In the genomic region with DNA sequence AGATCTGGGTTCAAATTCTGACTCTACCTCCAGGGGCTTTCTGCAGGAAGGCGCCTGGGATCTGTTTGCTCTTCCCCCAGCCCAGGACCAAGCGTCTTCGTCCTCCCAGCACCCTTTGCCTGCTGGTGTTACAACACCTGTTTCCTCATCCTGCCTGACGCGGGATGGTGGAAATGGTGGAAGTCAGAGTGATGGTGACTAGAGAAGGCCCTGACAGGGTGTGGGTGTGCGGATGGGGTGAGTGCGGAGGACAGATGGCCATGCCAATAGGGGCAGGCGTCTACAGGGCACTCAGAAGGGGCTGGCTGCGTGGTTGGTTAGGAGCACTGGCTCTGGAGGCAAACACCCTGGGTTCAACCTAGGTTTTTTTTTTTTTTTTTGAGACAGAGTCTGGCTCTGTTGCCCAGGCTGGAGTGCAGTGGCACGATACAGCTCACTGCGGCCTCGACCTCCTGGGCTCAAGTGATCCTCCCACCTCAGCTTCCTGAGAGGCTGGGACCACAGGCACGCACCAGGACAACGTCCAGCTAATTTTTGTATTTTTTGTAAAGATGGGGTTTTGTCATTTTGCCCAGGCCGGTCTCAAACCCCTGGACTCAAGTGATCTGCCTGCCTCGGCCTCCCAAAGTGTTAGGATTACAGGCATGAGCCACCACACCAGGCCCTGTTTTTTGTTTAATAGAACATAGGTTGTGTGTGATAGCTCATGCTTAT, we compare ENCODE assay signal across 8 cellular contexts. TPM values are rescaled to one million over a fixed set of nuclear protein-coding genes. Genes with fewer than 3 reads are reported as not detected.
DNase-seq lines count a peak whose midpoint lies in the region; ATAC-seq and TF ChIP-seq lines count a peak whose summit lies in the region.

No MANE protein-coding gene starts in this region.

- H3K36me3 Mint-ChIP-seq in CD8-positive, alpha-beta T cell: peaks cover 30% of the 10 kb centered on the region
- no peaks in the 10 kb centered on the region for H3K36me3 Mint-ChIP-seq in neural crest cell (ENCODE audit: low read depth)

- no peaks in the 10 kb centered on the region for H3K27me3 Mint-ChIP-seq in CD8-positive, alpha-beta T cell (ENCODE audit: low read depth)
- peaks cover 8% of the 10 kb centered on the region for H3K27me3 Mint-ChIP-seq in neural crest cell (ENCODE audit: low read depth)

- POLR2A ChIA-PET in CD8-positive, alpha-beta T cell (lab: Charles Lee): interaction anchor here (1.0 to 1.2 kb wide), 3 partner anchors 10 to 361 kb away, joined by 3 to 4 read pairs (median 4); no protein-coding TSS in a partner anchor

- CTCF ChIA-PET in CD8-positive, alpha-beta T cell (lab: Charles Lee): no interaction called here

- H3K4me3 ChIP-seq in CD8-positive, alpha-beta T cell (ENCODE audit: low read depth, low read length): peak overlapping the region; percentile 83
- peak overlapping the region; percentile 76 for H3K4me3 ChIP-seq in effector memory CD4-positive, alpha-beta T cell (ENCODE audit: insufficient read depth, low read depth, low read length, poor library complexity, severe bottlenecking)
- no peak overlapping the region for H3K4me3 ChIP-seq in BE2C (ENCODE audit: low read depth, low read length)

- ATAC-seq in CD8-positive, alpha-beta T cell: no peak
- no peak for ATAC-seq in HG03095 (IDR thresholded peaks at IDR 0.05; ENCODE audit: unreplicated experiment)
- ATAC-seq in HG03432 (IDR thresholded peaks at IDR 0.05; ENCODE audit: unreplicated experiment): no peak

- no peaks in the 10 kb centered on the region for H3K27me3 ChIP-seq in CD8-positive, alpha-beta T cell (ENCODE audit: insufficient read depth, low read length)
- H3K27me3 ChIP-seq in effector memory CD4-positive, alpha-beta T cell (replicated peaks; ENCODE audit: control insufficient read depth, insufficient read depth, low read length, poor library complexity, severe bottlenecking): no peaks in the 10 kb centered on the region
- H3K27me3 ChIP-seq in BE2C: no peaks in the 10 kb centered on the region

- intact Hi-C loops in CD8-positive, alpha-beta T cell (cut with DNase I, micrococcal nuclease): loop anchor here (2.0 to 5.0 kb wide), 4 partner anchors 15 to 213 kb away; partner anchors contain the start of genes PPP1R8 (in 2 of the 2), EYA3 (in 1 of the 2) and XKR8 (in 1 of the 2)

- no peaks in the 10 kb centered on the region for H3K36me3 ChIP-seq in CD8-positive, alpha-beta T cell (ENCODE audit: insufficient read depth, low read length)
- peaks cover 13% of the 10 kb centered on the region for H3K36me3 ChIP-seq in effector memory CD4-positive, alpha-beta T cell (ENCODE audit: control insufficient read depth, insufficient read depth, low read length)
- H3K36me3 ChIP-seq in BE2C: no peaks in the 10 kb centered on the region

- H3K27ac ChIP-seq in CD8-positive, alpha-beta T cell (ENCODE audit: low read depth, low read length): peak overlapping the region; percentile 61
- H3K27ac ChIP-seq in effector memory CD4-positive, alpha-beta T cell (ENCODE audit: insufficient read depth, low read length, poor library complexity, severe bottlenecking): peak overlapping the region; percentile 55

- H3K9me3 Mint-ChIP-seq in CD8-positive, alpha-beta T cell: no peaks in the 10 kb centered on the region
- no peaks in the 10 kb centered on the region for H3K9me3 Mint-ChIP-seq in neural crest cell

- peak overlapping the region; percentile 98 for H3K4me3 Mint-ChIP-seq in CD8-positive, alpha-beta T cell
- peak overlapping the region; percentile 31 for H3K4me3 Mint-ChIP-seq in neural crest cell

- TF ChIP-seq CTCF in CD8-positive, alpha-beta T cell (IDR thresholded peaks at IDR 0.05): no peak
- TF ChIP-seq CTCF in neural crest cell (conservative IDR thresholded peaks at IDR 0.05) (no peak), BE2C (IDR thresholded peaks at IDR 0.05; ENCODE audit: low read depth, low read length) (no peak)

- H3K4me1 ChIP-seq in CD8-positive, alpha-beta T cell (ENCODE audit: insufficient read depth, low read length): peaks cover 35% of the 10 kb centered on the region
- peaks cover 26% of the 10 kb centered on the region for H3K4me1 ChIP-seq in effector memory CD4-positive, alpha-beta T cell (ENCODE audit: control insufficient read depth, insufficient read depth, low read length, poor library complexity, severe bottlenecking)
- H3K4me1 ChIP-seq in BE2C: no peaks in the 10 kb centered on the region

- H3K27ac Mint-ChIP-seq in CD8-positive, alpha-beta T cell: peak overlapping the region; percentile 89
- no peak overlapping the region for H3K27ac Mint-ChIP-seq in neural crest cell (ENCODE audit: unreplicated experiment)

- no peak for DNase-seq in CD8-positive, alpha-beta T cell
- DNase-seq in NOMO-1 treated with DMSO at 0.1 percent for 48 hours (lab: John Stamatoyannopoulos, UW; ENCODE audit: unreplicated experiment) (peak; percentile 21), neural crest cell (ENCODE audit: low read depth, low spot score) (no peak), BE2C (no peak), NCI-H1694 treated with DMSO at 0.1 percent for 48 hours (lab: John Stamatoyannopoulos, UW) (no peak)
- DNase-seq in effector memory CD4-positive, alpha-beta T cell: no peak

- H3K9me3 ChIP-seq in CD8-positive, alpha-beta T cell (ENCODE audit: low read length): no peaks in the 10 kb centered on the region
- H3K9me3 ChIP-seq in effector memory CD4-positive, alpha-beta T cell (ENCODE audit: control insufficient read depth, low read length): no peaks in the 10 kb centered on the region
- H3K9me3 ChIP-seq in BE2C: no peaks in the 10 kb centered on the region

- H3K4me1 Mint-ChIP-seq in CD8-positive, alpha-beta T cell (ENCODE audit: low read depth): peaks cover 49% of the 10 kb centered on the region
- H3K4me1 Mint-ChIP-seq in neural crest cell: peaks cover 7% of the 10 kb centered on the region

RNA-seq across cellular contexts. Expression of gene THEMIS2, which starts 1.5 kb away (rescaled TPM):
- total RNA-seq in CD8-positive, alpha-beta T cell: 10 to 100 TPM; 13.4 to 15.2 TPM
- 5.5 and 5.7 TPM in 2 replicates for total RNA-seq in neural crest cell
- 2.0 TPM for polyA plus RNA-seq in BE2C (2012; ENCODE audit: insufficient read depth, insufficient read length, low read depth)

RNA-seq across cellular contexts. Expression of gene RPA2, which starts 40.5 kb away (rescaled TPM):
- 10 to 100 TPM; 10.7 to 12.5 TPM for total RNA-seq in CD8-positive, alpha-beta T cell
- total RNA-seq in neural crest cell: 63.0 and 72.1 TPM in 2 replicates
- polyA plus RNA-seq in BE2C (2012; ENCODE audit: insufficient read depth, insufficient read length, low read depth): 56.4 TPM

RNA-seq across cellular contexts. Expression of gene PPP1R8, which starts 43.2 kb away (rescaled TPM):
- total RNA-seq in CD8-positive, alpha-beta T cell: 10 to 100 TPM; 24.9 to 25.3 TPM
- 66.1 and 70.4 TPM in 2 replicates for total RNA-seq in neural crest cell
- 55.5 TPM for polyA plus RNA-seq in BE2C (2012; ENCODE audit: insufficient read depth, insufficient read length, low read depth)
